In the genomic region with DNA sequence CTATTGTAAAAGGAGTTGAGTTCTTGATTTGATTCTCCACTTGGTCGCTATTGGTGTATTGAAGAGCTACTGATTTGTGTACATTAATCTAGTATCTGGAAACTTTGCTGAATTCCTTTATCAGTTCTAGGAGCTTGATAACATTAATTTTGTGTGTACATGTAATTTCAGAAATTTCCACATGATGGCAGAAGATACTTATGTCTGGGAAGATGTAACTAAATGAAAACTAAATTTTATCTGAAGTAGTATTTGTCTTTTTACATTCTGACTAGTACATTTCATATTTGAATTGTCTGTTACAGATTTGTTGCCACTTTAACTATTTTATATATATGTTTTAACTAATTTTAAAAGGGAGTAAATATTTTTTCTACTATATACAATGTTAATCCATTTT, we compare ENCODE assay signal across 8 cellular contexts. TPM values are rescaled to one million over a fixed set of nuclear protein-coding genes. Genes with fewer than 3 reads are reported as not detected.
DNase-seq lines count a peak whose midpoint lies in the region; ATAC-seq and TF ChIP-seq lines count a peak whose summit lies in the region.

No MANE protein-coding gene starts in this region.

- POLR2A ChIA-PET in WTC11 (lab: Charles Lee), result interaction anchor here (1.0 kb wide), 1 partner anchor 27 kb away, joined by 3 read pairs; no protein-coding TSS in a partner anchor

- H4K8ac ChIP-seq in mesendoderm (ENCODE audit: low read depth, low read length), result no peak overlapping the region

- H3K9me3 ChIP-seq in WERI-Rb-1 (ENCODE audit: severe bottlenecking) (no peaks in the 10 kb centered on the region), liver (ENCODE audit: control insufficient read depth in 4 of 4, low read length in 3 of 4) (peaks cover 0 to 5% (median under 1%) of the 10 kb centered on the region in 4 donors)

- H3K79me1 ChIP-seq in mesendoderm (ENCODE audit: low read length), result no peaks in the 10 kb centered on the region

- peak; percentile 7 for DNase-seq in GM04504 (ENCODE audit: low read depth)
- peak; percentile 22 for DNase-seq in NCI-H1092 treated with DMSO at 0.1 percent for 48 hours (lab: John Stamatoyannopoulos, UW)
- no peak for DNase-seq in WERI-Rb-1
- DNase-seq in stimulated activated naive CD8-positive, alpha-beta T cell treated with anti-CD3 and anti-CD28 coated beads, Interleukin-15, Interleukin-2, amounts not matched to agents 100 U/mL and 50 U/mL, for 24 hours, result no peak
- DNase-seq in mesendoderm, result no peak
- DNase-seq in WTC11 (ENCODE audit: low spot score), result no peak

- peaks cover 4% of the 10 kb centered on the region; the same call in 1 of the 2 replicates for H3K4me1 Mint-ChIP-seq in WTC11

- H2BK5ac ChIP-seq in mesendoderm (ENCODE audit: low read length), result no peak overlapping the region

- H3K4me1 ChIP-seq in liver (ENCODE audit: control insufficient read depth in 4 of 4, insufficient read depth in 4 of 4, low read length in 3 of 4) (no peaks in the 10 kb centered on the region), mesendoderm (ENCODE audit: control insufficient read depth, low read depth, low read length) (no peaks in the 10 kb centered on the region)

- H3K27ac ChIP-seq in WERI-Rb-1, result no peak overlapping the region
- H3K27ac ChIP-seq in liver (ENCODE audit: low read depth in 1 of 2, low read length in 2 of 2), result no peak overlapping the region
- no peak overlapping the region for H3K27ac ChIP-seq in mesendoderm (ENCODE audit: low read depth, low read length)

- H2BK15ac ChIP-seq in mesendoderm (replicated peaks; ENCODE audit: low read depth), result no peak overlapping the region

- peak; percentile 86 for TF ChIP-seq RAD21 in liver (IDR thresholded peaks at IDR 0.05)

- no peaks in the 10 kb centered on the region for H3K79me2 ChIP-seq in mesendoderm (ENCODE audit: control insufficient read depth, insufficient read depth, low read length)

- TF ChIP-seq CTCF in WERI-Rb-1 (IDR thresholded peaks at IDR 0.05; ENCODE audit: low read depth, low read length), result 0 out of 2 replicates have a peak, but pooled peaks have one; percentile 6
- TF ChIP-seq CTCF in liver (IDR thresholded peaks at IDR 0.05; ENCODE audit: low read depth, low read length, missing input control), result peak; percentile 58
- no peak for TF ChIP-seq CTCF in WTC11 (IDR thresholded peaks at IDR 0.05)

- H2AK5ac ChIP-seq in mesendoderm (ENCODE audit: low read length), result no peak overlapping the region

- H3K36me3 Mint-ChIP-seq in WTC11, result peaks cover 33% of the 10 kb centered on the region

- H3K4me2 ChIP-seq in mesendoderm (ENCODE audit: low read length), result no peak overlapping the region

- H4K5ac ChIP-seq in mesendoderm (ENCODE audit: low read length), result no peak overlapping the region

- no peak overlapping the region for H3K4ac ChIP-seq in mesendoderm (ENCODE audit: low read depth, low read length)

- no peak overlapping the region for H3K56ac ChIP-seq in mesendoderm (ENCODE audit: low read length)

- no peak overlapping the region for H2BK120ac ChIP-seq in mesendoderm (ENCODE audit: low read depth, low read length)

- peaks cover 28% of the 10 kb centered on the region for H3K9me3 Mint-ChIP-seq in WTC11

- H3K4me3 Mint-ChIP-seq in WTC11, result no peak overlapping the region

- 64% methylated on average over 1 of the region's 1 CpG for WGBS in liver
- WGBS in mesendoderm (ENCODE audit: extremely low coverage, insufficient coverage, low lambda C conversion rate), result no CpG with 5 or more reads among the region's 1 CpG

- H3K27me3 ChIP-seq in WERI-Rb-1 (ENCODE audit: insufficient read depth, low read depth, severe bottlenecking) (no peaks in the 10 kb centered on the region), liver (ENCODE audit: control insufficient read depth in 4 of 4, insufficient read depth in 4 of 4, low read length in 3 of 4) (no peaks in the 10 kb centered on the region), mesendoderm (ENCODE audit: insufficient read depth, low read length, poor library complexity) (no peaks in the 10 kb centered on the region)

- ATAC-seq in GM21786 (IDR thresholded peaks at IDR 0.05; ENCODE audit: unreplicated experiment) (no peak), WTC11 (no peak)
- ATAC-seq in stimulated activated naive CD8-positive, alpha-beta T cell treated with anti-CD3 and anti-CD28 coated beads, Interleukin-15, Interleukin-2, amounts not matched to agents 100 U/mL and 50 U/mL, for 24 hours, result no peak

- CTCF ChIA-PET in WTC11 (lab: Charles Lee), result interaction anchor here (0.9 to 1.4 kb wide), 4 partner anchors 10 to 26 kb away, joined by 3 to 5 read pairs (median 4); no protein-coding TSS in a partner anchor

- H3K36me3 ChIP-seq in WERI-Rb-1, result no peaks in the 10 kb centered on the region
- no peaks in the 10 kb centered on the region for H3K36me3 ChIP-seq in liver (ENCODE audit: control insufficient read depth in 4 of 4, insufficient read depth in 3 of 4, low read depth in 1 of 4, low read length in 3 of 4)
- H3K36me3 ChIP-seq in mesendoderm (ENCODE audit: control insufficient read depth, insufficient read depth, low read length), result no peaks in the 10 kb centered on the region

- no peak overlapping the region for H3K18ac ChIP-seq in mesendoderm (ENCODE audit: low read length)

- H3K23ac ChIP-seq in mesendoderm (ENCODE audit: low read length), result no peak overlapping the region

- no peaks in the 10 kb centered on the region for H3K27me3 Mint-ChIP-seq in WTC11 (ENCODE audit: low read depth)

- H3K4me3 ChIP-seq in WERI-Rb-1 (ENCODE audit: low read depth, low read length) (no peak overlapping the region), liver (ENCODE audit: low read depth in 1 of 3, low read length in 3 of 3) (no peak overlapping the region), mesendoderm (ENCODE audit: low read length) (no peak overlapping the region)

- no peak overlapping the region for H3K27ac Mint-ChIP-seq in WTC11

- H3K9ac ChIP-seq in liver (ENCODE audit: low read depth in 1 of 2, low read length in 2 of 2) (no peak overlapping the region), mesendoderm (ENCODE audit: low read length) (no peak overlapping the region)

TF ChIP-seq in liver, 16 proteins besides CTCF, POLR2A, EP300 and RAD21:
- no peak for TF ChIP-seq HNF4A (conservative IDR thresholded peaks at IDR 0.05)
- TF ChIP-seq SP1 (IDR thresholded peaks at IDR 0.05), result no peak
- TF ChIP-seq, protein P1, sequence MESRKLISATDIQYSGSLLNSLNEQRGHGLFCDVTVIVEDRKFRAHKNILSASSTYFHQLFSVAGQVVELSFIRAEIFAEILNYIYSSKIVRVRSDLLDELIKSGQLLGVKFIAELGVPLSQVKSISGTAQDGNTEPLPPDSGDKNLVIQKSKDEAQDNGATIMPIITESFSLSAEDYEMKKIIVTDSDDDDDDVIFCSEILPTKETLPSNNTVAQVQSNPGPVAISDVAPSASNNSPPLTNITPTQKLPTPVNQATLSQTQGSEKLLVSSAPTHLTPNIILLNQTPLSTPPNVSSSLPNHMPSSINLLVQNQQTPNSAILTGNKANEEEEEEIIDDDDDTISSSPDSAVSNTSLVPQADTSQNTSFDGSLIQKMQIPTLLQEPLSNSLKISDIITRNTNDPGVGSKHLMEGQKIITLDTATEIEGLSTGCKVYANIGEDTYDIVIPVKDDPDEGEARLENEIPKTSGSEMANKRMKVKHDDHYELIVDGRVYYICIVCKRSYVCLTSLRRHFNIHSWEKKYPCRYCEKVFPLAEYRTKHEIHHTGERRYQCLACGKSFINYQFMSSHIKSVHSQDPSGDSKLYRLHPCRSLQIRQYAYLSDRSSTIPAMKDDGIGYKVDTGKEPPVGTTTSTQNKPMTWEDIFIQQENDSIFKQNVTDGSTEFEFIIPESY (IDR thresholded peaks at IDR 0.05), result no peak
- TF ChIP-seq FOXA1 (IDR thresholded peaks at IDR 0.05), result no peak
- no peak for TF ChIP-seq GABPA (IDR thresholded peaks at IDR 0.05 in 1 of 2, conservative IDR thresholded peaks at IDR 0.05 in 1 of 2)
- TF ChIP-seq FOXA2 (IDR thresholded peaks at IDR 0.05), result no peak
- TF ChIP-seq, protein P2, sequence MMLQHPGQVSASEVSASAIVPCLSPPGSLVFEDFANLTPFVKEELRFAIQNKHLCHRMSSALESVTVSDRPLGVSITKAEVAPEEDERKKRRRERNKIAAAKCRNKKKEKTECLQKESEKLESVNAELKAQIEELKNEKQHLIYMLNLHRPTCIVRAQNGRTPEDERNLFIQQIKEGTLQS (IDR thresholded peaks at IDR 0.05), result no peak
- no peak for TF ChIP-seq YY1 (IDR thresholded peaks at IDR 0.05)
TF ChIP-seq in liver: peak in this region for 0.

TF ChIP-seq in WTC11, 78 proteins besides CTCF, POLR2A, EP300 and RAD21 (continues in another document):
- TF ChIP-seq NR3C1 (CRISPR knock-in tag; conservative IDR thresholded peaks at IDR 0.05; ENCODE audit: low read depth), result no peak
- no peak for TF ChIP-seq ESRRA (CRISPR knock-in tag; IDR thresholded peaks at IDR 0.05; ENCODE audit: borderline replicate concordance)
- no peak for TF ChIP-seq NR2C2 (CRISPR knock-in tag; IDR thresholded peaks at IDR 0.05)
- no peak for TF ChIP-seq IRF2 (CRISPR knock-in tag; IDR thresholded peaks at IDR 0.05; ENCODE audit: borderline replicate concordance, low read depth)
- TF ChIP-seq, protein P3, sequence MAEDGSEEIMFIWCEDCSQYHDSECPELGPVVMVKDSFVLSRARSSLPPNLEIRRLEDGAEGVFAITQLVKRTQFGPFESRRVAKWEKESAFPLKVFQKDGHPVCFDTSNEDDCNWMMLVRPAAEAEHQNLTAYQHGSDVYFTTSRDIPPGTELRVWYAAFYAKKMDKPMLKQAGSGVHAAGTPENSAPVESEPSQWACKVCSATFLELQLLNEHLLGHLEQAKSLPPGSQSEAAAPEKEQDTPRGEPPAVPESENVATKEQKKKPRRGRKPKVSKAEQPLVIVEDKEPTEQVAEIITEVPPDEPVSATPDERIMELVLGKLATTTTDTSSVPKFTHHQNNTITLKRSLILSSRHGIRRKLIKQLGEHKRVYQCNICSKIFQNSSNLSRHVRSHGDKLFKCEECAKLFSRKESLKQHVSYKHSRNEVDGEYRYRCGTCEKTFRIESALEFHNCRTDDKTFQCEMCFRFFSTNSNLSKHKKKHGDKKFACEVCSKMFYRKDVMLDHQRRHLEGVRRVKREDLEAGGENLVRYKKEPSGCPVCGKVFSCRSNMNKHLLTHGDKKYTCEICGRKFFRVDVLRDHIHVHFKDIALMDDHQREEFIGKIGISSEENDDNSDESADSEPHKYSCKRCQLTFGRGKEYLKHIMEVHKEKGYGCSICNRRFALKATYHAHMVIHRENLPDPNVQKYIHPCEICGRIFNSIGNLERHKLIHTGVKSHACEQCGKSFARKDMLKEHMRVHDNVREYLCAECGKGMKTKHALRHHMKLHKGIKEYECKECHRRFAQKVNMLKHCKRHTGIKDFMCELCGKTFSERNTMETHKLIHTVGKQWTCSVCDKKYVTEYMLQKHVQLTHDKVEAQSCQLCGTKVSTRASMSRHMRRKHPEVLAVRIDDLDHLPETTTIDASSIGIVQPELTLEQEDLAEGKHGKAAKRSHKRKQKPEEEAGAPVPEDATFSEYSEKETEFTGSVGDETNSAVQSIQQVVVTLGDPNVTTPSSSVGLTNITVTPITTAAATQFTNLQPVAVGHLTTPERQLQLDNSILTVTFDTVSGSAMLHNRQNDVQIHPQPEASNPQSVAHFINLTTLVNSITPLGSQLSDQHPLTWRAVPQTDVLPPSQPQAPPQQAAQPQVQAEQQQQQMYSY (CRISPR knock-in tag; IDR thresholded peaks at IDR 0.05), result no peak
- no peak for TF ChIP-seq ZNF423 (CRISPR knock-in tag; IDR thresholded peaks at IDR 0.05)

RNA-seq across cellular contexts. Expression of a gene that starts 27.6 kb away (rescaled TPM):
- total RNA-seq in liver, result 1 to 10 TPM; 8.6 to 9.9 TPM
- 10 to 100 TPM; 11.0 to 34.1 TPM for polyA plus RNA-seq in liver
- polyA plus RNA-seq in mesendoderm (2013, experiment 1 of 2), result 22.3 TPM
- polyA plus RNA-seq in mesendoderm (2013, experiment 2 of 2), result 22.8 TPM
- 25.5 to 32.0 TPM (median 26.1 TPM) in 3 replicates for total RNA-seq in WTC11 (2021)

Comparison
In these comparisons a context has a peak if more than half of its experiments do, and no peak if none do; other contexts are left out.
1. DNase-seq: peak in GM04504 (single experiment) and NCI-H1092 treated with DMSO at 0.1 percent for 48 hours (single experiment); none in WERI-Rb-1 (single experiment), stimulated activated naive CD8-positive, alpha-beta T cell treated with anti-CD3 and anti-CD28 coated beads, Interleukin-15, Interleukin-2, amounts not matched to agents 100 U/mL and 50 U/mL, for 24 hours (single experiment), mesendoderm (single experiment) and WTC11 (single experiment).